Comparison of ENCODE assay signal across 1 cellular context in genomic region chr1:112618721-112619517, GRCh38.
TF ChIP-seq lines count a peak whose summit lies in the region.

ST7L (minus strand) TSS chr1:112619141; CDS start chr1:112619113, 28 bp downstream.

TF ChIP-seq in GM12878, 131 proteins besides CTCF, POLR2A, EP300 and RAD21 (continued from another document and continues in another):
- TF ChIP-seq E4F1 (IDR thresholded peaks at IDR 0.05; ENCODE audit: borderline replicate concordance, partially characterized antibody), result no peak
- TF ChIP-seq NFXL1 (IDR thresholded peaks at IDR 0.05; ENCODE audit: borderline replicate concordance), result no peak
- TF ChIP-seq ZNF622 (IDR thresholded peaks at IDR 0.05), result no peak
- TF ChIP-seq RFX5 (IDR thresholded peaks at IDR 0.05; ENCODE audit: low read depth, low read length), result no peak
- no peak for TF ChIP-seq ELK1 (IDR thresholded peaks at IDR 0.05; ENCODE audit: low read depth, low read length)
- TF ChIP-seq CEBPB (IDR thresholded peaks at IDR 0.05; ENCODE audit: borderline replicate concordance in 1 of 2, low read depth in 2 of 2, low read length in 2 of 2), result no peak
- no peak for TF ChIP-seq MYC (IDR thresholded peaks at IDR 0.05; ENCODE audit: insufficient read depth, insufficient read length, insufficient replicate concordance, low read length, severe bottlenecking)
- no peak for TF ChIP-seq JUND (IDR thresholded peaks at IDR 0.05; ENCODE audit: low read depth, low read length)
- TF ChIP-seq ZBTB40 (IDR thresholded peaks at IDR 0.05; ENCODE audit: borderline replicate concordance), result no peak
- TF ChIP-seq ZZZ3 (IDR thresholded peaks at IDR 0.05; ENCODE audit: control insufficient read depth, insufficient read length, low read depth), result no peak
- no peak for TF ChIP-seq ZNF217 (IDR thresholded peaks at IDR 0.05)
- TF ChIP-seq RBBP5 (conservative IDR thresholded peaks at IDR 0.05), result no peak
- TF ChIP-seq PML (IDR thresholded peaks at IDR 0.05; ENCODE audit: low read length), result no peak
- peak; percentile 44; the same call in 1 of the 2 replicates for TF ChIP-seq RB1 (IDR thresholded peaks at IDR 0.05; ENCODE audit: borderline replicate concordance)
- no peak for TF ChIP-seq SMARCA5 (IDR thresholded peaks at IDR 0.05)
- no peak for TF ChIP-seq HDAC6 (IDR thresholded peaks at IDR 0.05; ENCODE audit: unreplicated experiment)
- TF ChIP-seq ZBED1 (IDR thresholded peaks at IDR 0.05; ENCODE audit: borderline replicate concordance), result no peak
- no peak for TF ChIP-seq USF1 (IDR thresholded peaks at IDR 0.05; ENCODE audit: borderline replicate concordance, extremely low read length, insufficient read depth, low read depth, low read length)
- no peak for TF ChIP-seq ZBTB33 (IDR thresholded peaks at IDR 0.05)
- TF ChIP-seq NR2C1 (IDR thresholded peaks at IDR 0.05), result no peak
- TF ChIP-seq PKNOX1 (IDR thresholded peaks at IDR 0.05), result peak; percentile 96
- TF ChIP-seq CEBPZ (IDR thresholded peaks at IDR 0.05; ENCODE audit: low read depth, low read length), result no peak
- no peak for TF ChIP-seq ASH2L (IDR thresholded peaks at IDR 0.05; ENCODE audit: borderline replicate concordance, low read depth)
- no peak for TF ChIP-seq NBN (IDR thresholded peaks at IDR 0.05)
- TF ChIP-seq IRF4 (IDR thresholded peaks at IDR 0.05; ENCODE audit: low read depth, low read length), result no peak
- no peak for TF ChIP-seq ZNF384 (IDR thresholded peaks at IDR 0.05; ENCODE audit: borderline replicate concordance, low read depth, low read length)
- no peak for TF ChIP-seq EZH2 (IDR thresholded peaks at IDR 0.05; ENCODE audit: borderline replicate concordance, control insufficient read depth, low read depth, low read length)
- peak; percentile 50; the same call in 1 of the 2 replicates for TF ChIP-seq POLR2AphosphoS5 (IDR thresholded peaks at IDR 0.05; ENCODE audit: low read length)
- no peak for TF ChIP-seq RCOR1 (conservative IDR thresholded peaks at IDR 0.05; ENCODE audit: low read depth, low read length)
- TF ChIP-seq IKZF2 (IDR thresholded peaks at IDR 0.05), result peak; percentile 93 to 94
- no peak for TF ChIP-seq SUZ12 (IDR thresholded peaks at IDR 0.05; ENCODE audit: unreplicated experiment)
- TF ChIP-seq CREM (IDR thresholded peaks at IDR 0.05; ENCODE audit: low read depth), result no peak
- TF ChIP-seq YBX1 (IDR thresholded peaks at IDR 0.05), result no peak
- no peak for TF ChIP-seq SIX5 (IDR thresholded peaks at IDR 0.05; ENCODE audit: low read depth, low read length, severe bottlenecking)
- TF ChIP-seq BCL3 (IDR thresholded peaks at IDR 0.05; ENCODE audit: borderline replicate concordance, insufficient read depth, low read depth, low read length, poor library complexity, severe bottlenecking), result no peak
- TF ChIP-seq ZBTB11 (CRISPR knock-in tag; IDR thresholded peaks at IDR 0.05), result no peak
- TF ChIP-seq RELB (IDR thresholded peaks at IDR 0.05; ENCODE audit: low read depth), result peak; percentile 68; the same call in 1 of the 2 replicates
